15 cellular contexts compared by ENCODE assay signal in the genomic region with DNA sequence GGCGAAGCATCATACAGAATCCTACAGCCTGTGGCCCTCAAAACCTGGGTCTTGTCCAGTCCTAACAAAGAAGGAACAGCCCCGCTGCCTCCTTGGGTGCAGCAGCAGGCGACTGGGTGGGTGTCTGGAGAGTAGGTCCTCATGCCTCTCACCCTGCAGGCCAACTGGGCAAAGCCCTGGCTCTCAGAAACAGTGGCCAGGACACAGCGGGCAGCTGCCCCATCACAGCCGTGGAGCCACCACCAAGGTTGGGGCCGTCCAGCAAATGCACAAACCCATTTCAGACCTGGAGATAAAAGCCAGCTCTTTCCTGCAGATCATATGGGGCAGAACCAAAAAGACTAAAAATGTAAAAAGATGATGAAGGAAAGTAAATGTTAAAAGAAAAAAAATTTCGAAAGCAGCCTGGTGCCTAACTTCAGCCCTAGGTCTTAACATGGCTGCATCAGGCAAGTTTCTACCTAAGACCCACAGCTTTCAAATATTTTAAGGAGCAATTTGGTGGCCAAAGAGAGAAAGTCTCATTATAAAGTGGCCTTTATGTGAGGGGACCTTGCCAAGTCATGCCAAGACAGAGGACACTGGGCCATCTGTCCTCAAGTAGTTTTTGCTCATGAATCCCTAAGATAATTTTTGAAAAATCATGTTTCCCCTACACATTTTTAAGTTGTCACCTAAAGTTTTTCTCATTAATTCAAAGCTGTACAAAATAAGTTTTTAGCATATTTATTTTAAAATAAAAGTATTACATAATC.
DNase-seq lines count a peak whose midpoint lies in the region; ATAC-seq and TF ChIP-seq lines count a peak whose summit lies in the region.
"Had no signal": no experiment of that assay in that cellular context is flagged by ENCODE, and none has a peak within 500 bp of the region (broad histone marks: within the 10 kb centered on the region; RNA-seq: fewer than 3 reads in every experiment).

No MANE protein-coding gene starts in this region.

- ATAC-seq in GM19397 (IDR thresholded peaks at IDR 0.05; ENCODE audit: unreplicated experiment), result no peak
- ATAC-seq: GM23338, HCT116 had no signal

- DNase-seq in G401 (ENCODE audit: low spot score), result peak; percentile 63
- DNase-seq in GM13976 (ENCODE audit: low spot score), result peak; percentile 13
- peak; percentile 45 for DNase-seq in cerebellum (ENCODE audit: low spot score)
- DNase-seq in HEK293T (ENCODE audit: extremely low spot score), result no peak
- DNase-seq in NCI-H1092 treated with DMSO at 0.1 percent for 48 hours (lab: John Stamatoyannopoulos, UW), result no peak
- DNase-seq: Calu3; CD4-positive, alpha-beta memory T cell; COR-L47; DMS53; DMS79 treated with DMSO at 0.1 percent for 48 hours; H9; HFFc6 had no signal

- no peak for TF ChIP-seq CTCF in GM13976 (IDR thresholded peaks at IDR 0.05; ENCODE audit: borderline replicate concordance, control extremely low read depth, extremely low read depth, insufficient read depth, missing control alignments)

- in situ Hi-C loops in G401 (cut with HindIII; ENCODE audit: low sequenced_read_pairs) (no loop called here), GM13976 (cut with MboI; ENCODE audit: low sequenced_read_pairs, unreplicated experiment) (no loop called here)

- POLR2A ChIA-PET in HEK293T (lab: Yijun Ruan, JAX), result no interaction called here

- CTCF ChIA-PET in HEK293T (lab: Yijun Ruan, JAX), result no interaction called here

TF ChIP-seq in HEK293T, 16 proteins besides CTCF, POLR2A, EP300 and RAD21:
- TF ChIP-seq SP1 (IDR thresholded peaks at IDR 0.05), result no peak
- no peak for TF ChIP-seq FOXK2 (IDR thresholded peaks at IDR 0.05)
- no peak for TF ChIP-seq FOXM1 (IDR thresholded peaks at IDR 0.05; ENCODE audit: borderline replicate concordance)
- TF ChIP-seq L3MBTL2 (conservative IDR thresholded peaks at IDR 0.05), result no peak
- no peak for TF ChIP-seq BHLHE40 (IDR thresholded peaks at IDR 0.05; ENCODE audit: borderline replicate concordance)
- no peak for TF ChIP-seq LEF1 (IDR thresholded peaks at IDR 0.05; ENCODE audit: borderline replicate concordance)

Comparison
In these comparisons a context has a peak if more than half of its experiments do, and no peak if none do; other contexts are left out.
1. DNase-seq: peak in G401 (single experiment), GM13976 (single experiment) and cerebellum (single experiment); none in HEK293T (single experiment) and NCI-H1092 treated with DMSO at 0.1 percent for 48 hours (single experiment).